In the genomic region with DNA sequence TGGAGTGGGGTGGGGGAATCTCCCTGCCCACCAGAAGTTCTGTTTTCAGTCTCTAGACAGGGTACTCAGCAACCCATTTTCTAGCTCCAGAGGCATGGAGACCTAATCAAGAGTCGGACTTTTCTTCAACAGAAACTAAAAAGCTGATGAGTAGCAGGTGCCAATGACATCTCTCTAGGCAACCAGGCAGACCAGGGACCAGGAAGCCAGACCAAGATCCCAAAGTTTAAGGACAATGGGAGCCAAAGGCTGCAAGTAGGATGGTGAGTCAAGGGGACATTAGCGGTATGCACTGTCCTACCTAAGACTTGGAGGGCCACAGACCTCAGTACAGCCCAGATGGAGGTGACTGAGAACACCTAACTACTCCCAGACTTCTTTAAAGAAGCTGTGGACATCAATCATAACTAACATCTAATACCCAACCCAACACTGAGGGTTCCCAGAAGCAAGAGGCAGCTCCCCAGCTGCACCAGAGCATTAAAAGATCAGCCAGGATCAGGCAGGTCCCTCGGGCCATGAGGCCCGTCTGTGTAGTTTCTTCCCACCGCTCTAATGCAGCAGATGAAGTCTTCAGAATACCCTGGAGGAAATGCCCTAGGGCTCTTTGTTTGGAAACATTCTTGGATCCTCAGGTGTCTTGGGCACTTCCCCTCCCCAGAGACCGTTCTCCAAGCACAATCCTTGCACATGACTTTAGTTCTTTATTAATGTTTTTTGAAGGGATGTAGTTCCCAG, we compare ENCODE assay signal across 8 cellular contexts. TPM values are rescaled to one million over a fixed set of nuclear protein-coding genes. Genes with fewer than 3 reads are reported as not detected.
DNase-seq lines count a peak whose midpoint lies in the region; ATAC-seq and TF ChIP-seq lines count a peak whose summit lies in the region.

No MANE protein-coding gene starts in this region.

- H3K4me3 ChIP-seq in GM12875 (ENCODE audit: low read depth, low read length) (peak overlapping the region; percentile 96), fibroblast of the aortic adventitia (ENCODE audit: low read depth, low read length) (peak overlapping the region; percentile 95), skeletal muscle cell (ENCODE audit: low read depth, low read length) (peak overlapping the region; percentile 81)

- DNase-seq in fibroblast of the aortic adventitia (ENCODE audit: low read depth) (no peak), skeletal muscle cell (ENCODE audit: low read depth) (no peak), globus pallidus (ENCODE audit: low spot score) (no peak)
- DNase-seq in stimulated activated CD8-positive, alpha-beta memory T cell treated with anti-CD3 and anti-CD28 coated beads, Interleukin-4, amount 100 ng/mL, for 48 hours = no peak
- no peak for DNase-seq in stimulated activated CD4-positive, alpha-beta T cell treated with anti-CD3 and anti-CD28 coated beads, Interleukin-4, amount 100 ng/mL, for 4 hours

- TF ChIP-seq CTCF in GM12875 (IDR thresholded peaks at IDR 0.05; ENCODE audit: borderline replicate concordance, insufficient read depth, low read depth, low read length) (no peak), fibroblast of the aortic adventitia (IDR thresholded peaks at IDR 0.05; ENCODE audit: insufficient read depth, low read length) (no peak)

- ATAC-seq in SK-N-SH treated with all-trans-retinoic acid at 6 μM for 48 hours = peak; percentile 9; the same call in 1 of the 3 replicates
- ATAC-seq in GM18519 (IDR thresholded peaks at IDR 0.05; ENCODE audit: low FRiP score, unreplicated experiment) = no peak

TF ChIP-seq in SK-N-SH treated with all-trans-retinoic acid at 6 μM for 48 hours, 23 proteins besides CTCF, POLR2A, EP300 and RAD21:
- TF ChIP-seq ZNF565 (CRISPR knock-in tag; conservative IDR thresholded peaks at IDR 0.05; ENCODE audit: low read depth) (no peak), GLIS3 (CRISPR knock-in tag; IDR thresholded peaks at IDR 0.05) (no peak), ESRRG (CRISPR knock-in tag; IDR thresholded peaks at IDR 0.05) (no peak), ZFP3 (CRISPR knock-in tag; IDR thresholded peaks at IDR 0.05) (no peak), ZNF70 (CRISPR knock-in tag; IDR thresholded peaks at IDR 0.05) (no peak), ZC3H10 (CRISPR knock-in tag; IDR thresholded peaks at IDR 0.05) (no peak), ZNF8 (CRISPR knock-in tag; IDR thresholded peaks at IDR 0.05) (no peak), BACH2 (CRISPR knock-in tag; IDR thresholded peaks at IDR 0.05; ENCODE audit: borderline replicate concordance) (no peak), ARNTL (CRISPR knock-in tag; IDR thresholded peaks at IDR 0.05; ENCODE audit: borderline replicate concordance, low read depth) (no peak), ZFP30 (CRISPR knock-in tag; IDR thresholded peaks at IDR 0.05) (no peak), TSHZ2 (CRISPR knock-in tag; IDR thresholded peaks at IDR 0.05) (no peak)
- TF ChIP-seq, protein P1, sequence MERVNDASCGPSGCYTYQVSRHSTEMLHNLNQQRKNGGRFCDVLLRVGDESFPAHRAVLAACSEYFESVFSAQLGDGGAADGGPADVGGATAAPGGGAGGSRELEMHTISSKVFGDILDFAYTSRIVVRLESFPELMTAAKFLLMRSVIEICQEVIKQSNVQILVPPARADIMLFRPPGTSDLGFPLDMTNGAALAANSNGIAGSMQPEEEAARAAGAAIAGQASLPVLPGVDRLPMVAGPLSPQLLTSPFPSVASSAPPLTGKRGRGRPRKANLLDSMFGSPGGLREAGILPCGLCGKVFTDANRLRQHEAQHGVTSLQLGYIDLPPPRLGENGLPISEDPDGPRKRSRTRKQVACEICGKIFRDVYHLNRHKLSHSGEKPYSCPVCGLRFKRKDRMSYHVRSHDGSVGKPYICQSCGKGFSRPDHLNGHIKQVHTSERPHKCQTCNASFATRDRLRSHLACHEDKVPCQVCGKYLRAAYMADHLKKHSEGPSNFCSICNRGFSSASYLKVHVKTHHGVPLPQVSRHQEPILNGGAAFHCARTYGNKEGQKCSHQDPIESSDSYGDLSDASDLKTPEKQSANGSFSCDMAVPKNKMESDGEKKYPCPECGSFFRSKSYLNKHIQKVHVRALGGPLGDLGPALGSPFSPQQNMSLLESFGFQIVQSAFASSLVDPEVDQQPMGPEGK (CRISPR knock-in tag; IDR thresholded peaks at IDR 0.05; ENCODE audit: borderline replicate concordance) = no peak

RNA-seq across cellular contexts. Expression of gene CCDC71, which starts 1.0 kb away (rescaled TPM):
- 14.8 and 22.7 TPM in 2 replicates for total RNA-seq in fibroblast of the aortic adventitia (ENCODE audit: low replicate concordance)

RNA-seq across cellular contexts. Expression of gene KLHDC8B, which starts 6.2 kb away (rescaled TPM):
- 23.8 and 91.7 TPM in 2 replicates for total RNA-seq in fibroblast of the aortic adventitia (ENCODE audit: low replicate concordance)

RNA-seq across cellular contexts. Expression of gene LAMB2, which starts 32.3 kb away (rescaled TPM):
- 202 and 937 TPM in 2 replicates for total RNA-seq in fibroblast of the aortic adventitia (ENCODE audit: low replicate concordance)

RNA-seq across cellular contexts. Expression of gene USP19, which starts 44.5 kb away (rescaled TPM):
- 23.7 and 36.0 TPM in 2 replicates for total RNA-seq in fibroblast of the aortic adventitia (ENCODE audit: low replicate concordance)
